Comparison of ENCODE assay signal across 13 cellular contexts in the genomic region with DNA sequence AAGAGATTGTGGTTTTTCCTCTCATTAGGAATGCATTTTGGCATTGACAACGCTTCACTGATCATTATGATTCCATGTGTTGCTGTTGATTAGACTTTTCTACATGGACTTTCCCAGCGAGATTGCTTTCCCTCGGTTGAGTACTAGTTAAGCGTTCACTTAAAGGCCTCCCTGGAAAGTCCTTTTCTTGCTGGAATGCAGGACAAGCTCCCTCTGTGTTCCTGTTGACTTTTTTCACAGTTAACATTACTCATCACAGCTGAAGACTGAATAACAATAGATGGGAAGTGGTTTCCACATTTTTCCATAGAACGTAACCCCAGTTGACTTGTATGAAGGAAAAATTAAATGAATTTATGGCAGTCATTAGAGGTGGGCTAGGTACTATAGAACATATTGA. TPM values are rescaled to one million over a fixed set of nuclear protein-coding genes. Genes with fewer than 3 reads are reported as not detected.
DNase-seq lines count a peak whose midpoint lies in the region; FAIRE-seq and TF ChIP-seq lines count a peak whose summit lies in the region.
"Had no signal": no experiment of that assay in that cellular context is flagged by ENCODE, and none has a peak within 500 bp of the region (broad histone marks: within the 10 kb centered on the region; RNA-seq: fewer than 3 reads in every experiment).

No MANE protein-coding gene starts in this region.

- peaks cover 68% of the 10 kb centered on the region for H3K27me3 Mint-ChIP-seq in activated CD4-positive, alpha-beta memory T cell treated with anti-CD3 and anti-CD28 coated beads, Interleukin-2, amount 10 ng/mL, durations not matched to agents 7 days and 5 days

- peak overlapping the region; percentile 79 for H3K4me2 ChIP-seq in endothelial cell of umbilical vein (ENCODE audit: insufficient read depth, low read length)

- H3K9ac ChIP-seq in NT2/D1 (ENCODE audit: insufficient read length, low read depth) (no peak overlapping the region), endothelial cell of umbilical vein (replicated peaks; ENCODE audit: extremely low read depth, insufficient read depth, low read length) (peak overlapping the region; percentile 72)

- H3K36me3 ChIP-seq in BJ (ENCODE audit: control insufficient read depth, insufficient read depth, low read length), result 0 out of 2 replicates have a peak, but pooled peaks cover 1% of the 10 kb centered on the region
- H3K36me3 ChIP-seq in NT2/D1 (ENCODE audit: insufficient read depth, insufficient read length, low read length), result peaks cover 6% of the 10 kb centered on the region
- peaks cover 3 to 6% of the 10 kb centered on the region in 2 experiments for H3K36me3 ChIP-seq in endothelial cell of umbilical vein (ENCODE audit: control insufficient read depth in 2 of 2, extremely low read depth in 1 of 2, insufficient read depth in 2 of 2, low read length in 2 of 2)
- H3K36me3 ChIP-seq: stomach had no signal

- dilution Hi-C loops in endothelial cell of umbilical vein (cut with MboI; ENCODE audit: extremely low pct_ligation_motif_present, low sequenced_read_pairs), result loop anchor here (25.0 kb wide), 2 partner anchors 185 to 260 kb away; no protein-coding TSS in a partner anchor

- no peaks in the 10 kb centered on the region for H4K20me1 ChIP-seq in endothelial cell of umbilical vein (replicated peaks; ENCODE audit: control insufficient read depth, extremely low read depth, insufficient read depth, low read length)

- peaks cover 24% of the 10 kb centered on the region for H3K79me2 ChIP-seq in endothelial cell of umbilical vein (ENCODE audit: control insufficient read depth, insufficient read depth, low read length)

- H3K9me3 ChIP-seq in NT2/D1 (ENCODE audit: insufficient read depth, low read length) (no peaks in the 10 kb centered on the region), endothelial cell of umbilical vein (replicated peaks; ENCODE audit: control insufficient read depth, insufficient read depth, low read length) (no peaks in the 10 kb centered on the region)
- H3K9me3 ChIP-seq: stomach had no signal

- peak; percentile 87 for FAIRE-seq in endothelial cell of umbilical vein (lab: Jason Lieb, UNC)
- FAIRE-seq: islet of Langerhans had no signal

- H2AFZ ChIP-seq in endothelial cell of umbilical vein (ENCODE audit: low read depth, low read length), result peak overlapping the region; percentile 42

- CTCF ChIA-PET in BJ (lab: Yijun Ruan, JAX) (interaction anchor here (0.6 to 1.3 kb wide), 4 partner anchors 10 to 297 kb away, joined by 3 to 4 read pairs (median 3); no protein-coding TSS in a partner anchor), endothelial cell of umbilical vein (lab: Charles Lee) (interaction anchor here (0.7 to 2.7 kb wide), 17 partner anchors 11 to 281 kb away, joined by 3 to 11 read pairs (median 4); no protein-coding TSS in a partner anchor)
- CTCF ChIA-PET in activated CD4-positive, alpha-beta memory T cell treated with anti-CD3 and anti-CD28 coated beads, Interleukin-2, amount 10 ng/mL, durations not matched to agents 7 days and 5 days (lab: Charles Lee), result interaction anchor here (0.9 kb wide), 1 partner anchor 66 kb away, joined by 3 read pairs; no protein-coding TSS in a partner anchor

- TF ChIP-seq POLR2A in endothelial cell of umbilical vein (IDR thresholded peaks at IDR 0.05; ENCODE audit: low read depth, low read length), result no peak

- intact Hi-C loops in endothelial cell of umbilical vein (cut with micrococcal nuclease), result loop anchor here (1.0 to 10.0 kb wide), 2 partner anchors 10 to 153 kb away; partner anchors contain the start of gene MET

- H3K9me3 Mint-ChIP-seq in activated CD4-positive, alpha-beta memory T cell treated with anti-CD3 and anti-CD28 coated beads, Interleukin-2, amount 10 ng/mL, durations not matched to agents 7 days and 5 days, result no peaks in the 10 kb centered on the region
- H3K9me3 Mint-ChIP-seq: activated CD4-positive, alpha-beta T cell treated with anti-CD3 and anti-CD28 coated beads, Interleukin-2, amount 10 ng/mL, durations not matched to agents 7 days and 5 days had no signal

- H3K27me3 ChIP-seq in BJ (ENCODE audit: control insufficient read depth, insufficient read depth, low read length) (no peaks in the 10 kb centered on the region), NT2/D1 (ENCODE audit: insufficient read depth, insufficient read length) (no peaks in the 10 kb centered on the region), endothelial cell of umbilical vein (ENCODE audit: control insufficient read depth in 2 of 2, insufficient read depth in 2 of 2, low read length in 2 of 2) (no peaks in the 10 kb centered on the region)

- H3K36me3 Mint-ChIP-seq in activated CD4-positive, alpha-beta memory T cell treated with anti-CD3 and anti-CD28 coated beads, Interleukin-2, amount 10 ng/mL, durations not matched to agents 7 days and 5 days (ENCODE audit: low read depth), result no peaks in the 10 kb centered on the region

- POLR2A ChIA-PET in BJ (lab: Charles Lee), result interaction anchor here (0.5 to 0.7 kb wide), 3 partner anchors 79 to 194 kb away, joined by 3 to 12 read pairs (median 5); no protein-coding TSS in a partner anchor
- POLR2A ChIA-PET in endothelial cell of umbilical vein (lab: Charles Lee), result interaction anchor here (1.0 to 2.2 kb wide), 2 partner anchors 10 to 23 kb away, joined by 3 to 6 read pairs; partner anchors contain the start of gene CAV2
- POLR2A ChIA-PET in activated CD4-positive, alpha-beta memory T cell treated with anti-CD3 and anti-CD28 coated beads, Interleukin-2, amount 10 ng/mL, durations not matched to agents 7 days and 5 days (lab: Charles Lee), result no interaction called here

- H3K27ac Mint-ChIP-seq in activated CD4-positive, alpha-beta memory T cell treated with anti-CD3 and anti-CD28 coated beads, Interleukin-2, amount 10 ng/mL, durations not matched to agents 7 days and 5 days, result no peak overlapping the region
- H3K27ac Mint-ChIP-seq: activated CD4-positive, alpha-beta T cell treated with anti-CD3 and anti-CD28 coated beads, Interleukin-2, amount 10 ng/mL, durations not matched to agents 7 days and 5 days had no signal

- TF ChIP-seq CTCF in BJ (IDR thresholded peaks at IDR 0.05; ENCODE audit: insufficient read depth, low read depth, low read length) (no peak), endothelial cell of umbilical vein (IDR thresholded peaks at IDR 0.05; ENCODE audit: extremely low read depth in 1 of 2, insufficient read depth in 1 of 2, low read depth in 1 of 2, low read length in 2 of 2) (no peak)

- H3K27ac ChIP-seq in endothelial cell of umbilical vein (ENCODE audit: insufficient read depth, low read depth, low read length), result peak overlapping the region; percentile 97

- H3K4me3 Mint-ChIP-seq in activated CD4-positive, alpha-beta memory T cell treated with anti-CD3 and anti-CD28 coated beads, Interleukin-2, amount 10 ng/mL, durations not matched to agents 7 days and 5 days, result no peak overlapping the region
- H3K4me3 Mint-ChIP-seq: activated CD4-positive, alpha-beta T cell treated with anti-CD3 and anti-CD28 coated beads, Interleukin-2, amount 10 ng/mL, durations not matched to agents 7 days and 5 days had no signal

- H3K9me1 ChIP-seq in endothelial cell of umbilical vein (replicated peaks; ENCODE audit: control insufficient read depth, extremely low read depth, insufficient read depth, low read length), result no peaks in the 10 kb centered on the region

- no peaks in the 10 kb centered on the region for H3K4me1 ChIP-seq in NT2/D1 (ENCODE audit: insufficient read depth, insufficient read length)
- peaks cover 41% of the 10 kb centered on the region for H3K4me1 ChIP-seq in endothelial cell of umbilical vein (ENCODE audit: control insufficient read depth, extremely low read depth, insufficient read depth, low read length)

- H3K4me3 ChIP-seq in BJ (ENCODE audit: low read depth, low read length), result no peak overlapping the region
- no peak overlapping the region for H3K4me3 ChIP-seq in NT2/D1 (ENCODE audit: insufficient read length, low read depth)
- H3K4me3 ChIP-seq in endothelial cell of umbilical vein (replicated peaks in 1 of 3; ENCODE audit: insufficient read depth in 1 of 3, low read depth in 1 of 3, low read length in 3 of 3), result peak overlapping the region in 1 of 3 experiments; percentile 16
- H3K4me3 ChIP-seq: stomach had no signal

- peak; percentile 62 for DNase-seq in BJ (ENCODE audit: low read depth)
- peak; percentile 65 for DNase-seq in NT2/D1 (ENCODE audit: low read depth, low spot score)
- DNase-seq in endothelial cell of umbilical vein (ENCODE audit: low read depth, low spot score), result peak; percentile 97
- peak; percentile 80 for DNase-seq in myocyte (ENCODE audit: low read depth)
- DNase-seq in activated CD4-positive, alpha-beta memory T cell treated with anti-CD3 and anti-CD28 coated beads, Interleukin-2, amount 10 ng/mL, durations not matched to agents 7 days and 5 days, result no peak
- DNase-seq in T-helper 1 cell, result no peak
- DNase-seq in occipital lobe (lab: John Stamatoyannopoulos, UW), result no peak
- DNase-seq in C1 segment of cervical spinal cord (lab: John Stamatoyannopoulos, UW), result no peak
- DNase-seq: activated CD4-positive, alpha-beta T cell treated with anti-CD3 and anti-CD28 coated beads, Interleukin-2, amount 10 ng/mL, durations not matched to agents 7 days and 5 days; aorta; stimulated activated CD4-positive, alpha-beta T cell treated with anti-CD3 and anti-CD28 coated beads, Interleukin-12 subunit alpha, Interleukin-12 subunit beta, amount 100 ng/mL, for 4 hours; stomach had no signal

- H3K4me1 Mint-ChIP-seq in activated CD4-positive, alpha-beta memory T cell treated with anti-CD3 and anti-CD28 coated beads, Interleukin-2, amount 10 ng/mL, durations not matched to agents 7 days and 5 days, result peaks cover 25% of the 10 kb centered on the region

- no TSS peak for BruUV-seq in endothelial cell of umbilical vein (replicated peaks; lab: Mats Ljungman, UMichigan)

RNA-seq across cellular contexts. Expression of gene CAV1, which starts 2.6 kb away (rescaled TPM):
- 1,794 and 2,064 TPM in 2 replicates for polyA plus RNA-seq in BJ (2011; rRNA removed)
- 961 and 1,374 TPM in 2 replicates for polyA minus RNA-seq in BJ (2011; rRNA and poly(A)+ RNA removed)
- 1,126 and 1,483 TPM in 2 replicates for total RNA-seq in endothelial cell of umbilical vein
- polyA plus RNA-seq in endothelial cell of umbilical vein, result 3,129 and 3,339 TPM in 2 replicates
- 1,679 and 1,960 TPM in 2 replicates for polyA plus RNA-seq in endothelial cell of umbilical vein (2011; cell fraction: cytosol; rRNA removed)
- polyA plus RNA-seq in endothelial cell of umbilical vein (2011; cell fraction: nucleus; rRNA removed), result 638 and 808 TPM in 2 replicates
- 635 and 1,042 TPM in 2 replicates for polyA plus RNA-seq in endothelial cell of umbilical vein (2012)
- 5,246 and 5,371 TPM in 2 replicates for polyA minus RNA-seq in endothelial cell of umbilical vein
- 0.92 TPM for polyA minus RNA-seq in endothelial cell of umbilical vein (2011; cell fraction: cytosol; rRNA and poly(A)+ RNA removed)
- 779 and 1,152 TPM in 2 replicates for polyA minus RNA-seq in endothelial cell of umbilical vein (2011; cell fraction: nucleus; rRNA and poly(A)+ RNA removed)
- total RNA-seq in myocyte, result 213 and 259 TPM in 2 replicates
- 443 TPM for polyA plus RNA-seq in myocyte (2012)
- total RNA-seq in activated CD4-positive, alpha-beta memory T cell treated with anti-CD3 and anti-CD28 coated beads, Interleukin-2, amount 10 ng/mL, durations not matched to agents 7 days and 5 days, result under 1 TPM; 0.13 to 0.38 TPM
- total RNA-seq in occipital lobe, result 12.0 TPM
- total RNA-seq: activated CD4-positive, alpha-beta T cell treated with anti-CD3 and anti-CD28 coated beads, Interleukin-2, amount 10 ng/mL, durations not matched to agents 7 days and 5 days had no signal

RNA-seq across cellular contexts. Expression of gene CAV2, which starts 22.7 kb away (rescaled TPM):
- polyA plus RNA-seq in BJ (2011; rRNA removed) (245 and 263 TPM in 2 replicates), endothelial cell of umbilical vein (258 and 327 TPM in 2 replicates)
- 116 and 163 TPM in 2 replicates for polyA minus RNA-seq in BJ (2011; rRNA and poly(A)+ RNA removed)
- total RNA-seq in endothelial cell of umbilical vein (146 and 179 TPM in 2 replicates), myocyte (89.0 and 131 TPM in 2 replicates), occipital lobe (19.8 TPM)
- polyA plus RNA-seq in endothelial cell of umbilical vein (2011; cell fraction: cytosol; rRNA removed), result 240 and 252 TPM in 2 replicates
- 107 and 121 TPM in 2 replicates for polyA plus RNA-seq in endothelial cell of umbilical vein (2011; cell fraction: nucleus; rRNA removed)
- 88.3 and 144 TPM in 2 replicates for polyA plus RNA-seq in endothelial cell of umbilical vein (2012)
- polyA minus RNA-seq in endothelial cell of umbilical vein, result 465 and 480 TPM in 2 replicates
- 10.4 TPM for polyA minus RNA-seq in endothelial cell of umbilical vein (2011; cell fraction: cytosol; rRNA and poly(A)+ RNA removed)
- polyA minus RNA-seq in endothelial cell of umbilical vein (2011; cell fraction: nucleus; rRNA and poly(A)+ RNA removed), result 104 and 114 TPM in 2 replicates
- polyA plus RNA-seq in myocyte (2012), result 206 TPM
- total RNA-seq in activated CD4-positive, alpha-beta memory T cell treated with anti-CD3 and anti-CD28 coated beads, Interleukin-2, amount 10 ng/mL, durations not matched to agents 7 days and 5 days, result not detected
- total RNA-seq: activated CD4-positive, alpha-beta T cell treated with anti-CD3 and anti-CD28 coated beads, Interleukin-2, amount 10 ng/mL, durations not matched to agents 7 days and 5 days had no signal

Comparison
In these comparisons a context has a peak if more than half of its experiments do, and no peak if none do; other contexts are left out.
1. DNase-seq: peak in BJ (single experiment), NT2/D1 (single experiment), endothelial cell of umbilical vein (single experiment) and myocyte (single experiment); none in activated CD4-positive, alpha-beta memory T cell treated with anti-CD3 and anti-CD28 coated beads, Interleukin-2, amount 10 ng/mL, durations not matched to agents 7 days and 5 days (single experiment), T-helper 1 cell (0 of 5), occipital lobe (single experiment) and C1 segment of cervical spinal cord (0 of 14).
2. RNA of gene CAV1, which starts 2.6 kb away (total RNA-seq): 1,126 to 1,483 TPM in endothelial cell of umbilical vein and 213 to 259 TPM in myocyte; 12.0 TPM in occipital lobe (single experiment) and 0.13 to 0.38 TPM in activated CD4-positive, alpha-beta memory T cell treated with anti-CD3 and anti-CD28 coated beads, Interleukin-2, amount 10 ng/mL, durations not matched to agents 7 days and 5 days; every median in the first group is over 10 times any median in the second.
3. RNA of gene CAV2, which starts 22.7 kb away (total RNA-seq): 146 to 179 TPM in endothelial cell of umbilical vein, 89.0 to 131 TPM in myocyte and 19.8 TPM in occipital lobe (single experiment); not detected in activated CD4-positive, alpha-beta memory T cell treated with anti-CD3 and anti-CD28 coated beads, Interleukin-2, amount 10 ng/mL, durations not matched to agents 7 days and 5 days; every median in the first group is over 10 times any median in the second.